Comparison of ENCODE assay signal across 22 cellular contexts in genomic region chr5:133298447-133298846, GRCh38.
DNase-seq lines count a peak whose midpoint lies in the region; ATAC-seq lines count a peak whose summit lies in the region.
"Had no signal": no experiment of that assay in that cellular context is flagged by ENCODE, and none has a peak within 500 bp of the region (broad histone marks: within the 10 kb centered on the region; RNA-seq: fewer than 3 reads in every experiment).

No MANE protein-coding gene starts in this region.

- no peaks in the 10 kb centered on the region for H3K27me3 Mint-ChIP-seq in activated CD4-positive, alpha-beta T cell treated with anti-CD3 and anti-CD28 coated beads, Interleukin-2, amount 10 ng/mL, durations not matched to agents 24 days and 14 days
- H3K27me3 Mint-ChIP-seq in activated T-cell treated with anti-CD3 and anti-CD28 coated beads, Interleukin-2, amount 50 U/mL, for 72 hours (ENCODE audit: low read depth) = no peaks in the 10 kb centered on the region
- H3K27me3 Mint-ChIP-seq: type B pancreatic cell had no signal

- H3K4me3 ChIP-seq in Jurkat, Clone E6-1 (ENCODE audit: low read length) = no peak overlapping the region
- H3K4me3 ChIP-seq: ascending aorta, BLaER1, SK-N-MC, skin epidermis had no signal

- intact Hi-C loops in activated CD4-positive, alpha-beta T cell treated with anti-CD3 and anti-CD28 coated beads, Interleukin-2, amount 10 ng/mL, durations not matched to agents 24 days and 14 days (cut with micrococcal nuclease) = no loop called here

- H3K9me3 Mint-ChIP-seq in activated CD4-positive, alpha-beta T cell treated with anti-CD3 and anti-CD28 coated beads, Interleukin-2, amount 10 ng/mL, durations not matched to agents 24 days and 14 days = no peaks in the 10 kb centered on the region
- no peaks in the 10 kb centered on the region for H3K9me3 Mint-ChIP-seq in activated T-cell treated with anti-CD3 and anti-CD28 coated beads, Interleukin-2, amount 50 U/mL, for 72 hours
- H3K9me3 Mint-ChIP-seq: type B pancreatic cell, WTC11 had no signal

- peaks cover 3% of the 10 kb centered on the region for H3K4me1 Mint-ChIP-seq in activated CD4-positive, alpha-beta T cell treated with anti-CD3 and anti-CD28 coated beads, Interleukin-2, amount 10 ng/mL, durations not matched to agents 24 days and 14 days
- H3K4me1 Mint-ChIP-seq in activated T-cell treated with anti-CD3 and anti-CD28 coated beads, Interleukin-2, amount 50 U/mL, for 72 hours (ENCODE audit: low read depth) = peaks cover 9% of the 10 kb centered on the region
- H3K4me1 Mint-ChIP-seq: WTC11 had no signal

- no peak overlapping the region for H3K4me3 Mint-ChIP-seq in activated CD4-positive, alpha-beta T cell treated with anti-CD3 and anti-CD28 coated beads, Interleukin-2, amount 10 ng/mL, durations not matched to agents 24 days and 14 days
- H3K4me3 Mint-ChIP-seq in activated T-cell treated with anti-CD3 and anti-CD28 coated beads, Interleukin-2, amount 50 U/mL, for 72 hours = no peak overlapping the region
- H3K4me3 Mint-ChIP-seq: type B pancreatic cell, WTC11 had no signal

- no peak overlapping the region for H3K27ac Mint-ChIP-seq in activated CD4-positive, alpha-beta T cell treated with anti-CD3 and anti-CD28 coated beads, Interleukin-2, amount 10 ng/mL, durations not matched to agents 24 days and 14 days
- H3K27ac Mint-ChIP-seq in activated T-cell treated with anti-CD3 and anti-CD28 coated beads, Interleukin-2, amount 50 U/mL, for 72 hours = no peak overlapping the region
- H3K27ac Mint-ChIP-seq: type B pancreatic cell, WTC11 had no signal

- peak; percentile 80 to 83 for ATAC-seq in activated T-cell treated with anti-CD3 and anti-CD28 coated beads, Interleukin-2, amount 50 U/mL, for 72 hours (replicated peaks in 1 of 2)
- no peak for ATAC-seq in HG03280 (IDR thresholded peaks at IDR 0.05; ENCODE audit: unreplicated experiment)
- ATAC-seq: WTC11 had no signal

- DNase-seq in activated CD4-positive, alpha-beta T cell treated with anti-CD3 and anti-CD28 coated beads, Interleukin-2, amount 10 ng/mL, durations not matched to agents 24 days and 14 days = peak; percentile 66
- DNase-seq in activated CD4-positive, alpha-beta T cell treated with anti-CD3 and anti-CD28 coated beads, Interleukin-2, amount 50 U/mL, for 4 hours = no peak
- DNase-seq in Jurkat, Clone E6-1 (ENCODE audit: low read depth, low spot score) = peak; percentile 64
- peak; percentile 21 to 40 for DNase-seq in activated T-cell treated with anti-CD3 and anti-CD28 coated beads, Interleukin-2, amount 50 U/mL, for 72 hours
- peak; percentile 15 for DNase-seq in stimulated activated CD4-positive, alpha-beta T cell treated with anti-CD3 and anti-CD28 coated beads, Interleukin-4, amount 100 ng/mL, for 24 hours
- DNase-seq in HuH-7 (ENCODE audit: low spot score) = no peak
- DNase-seq in T-helper 1 cell = no peak
- DNase-seq: activated gamma-delta T cell treated with Interleukin-2 at 50 U/mL for 16 hours; Calu3; central memory CD4-positive, alpha-beta T cell; mammary epithelial cell; NCI-H1092; NCI-H2081; NCI-H446; T-helper 9 cell had no signal

- no peaks in the 10 kb centered on the region for H3K36me3 Mint-ChIP-seq in activated CD4-positive, alpha-beta T cell treated with anti-CD3 and anti-CD28 coated beads, Interleukin-2, amount 10 ng/mL, durations not matched to agents 24 days and 14 days (ENCODE audit: low read depth)
- no peaks in the 10 kb centered on the region for H3K36me3 Mint-ChIP-seq in activated T-cell treated with anti-CD3 and anti-CD28 coated beads, Interleukin-2, amount 50 U/mL, for 72 hours (ENCODE audit: insufficient read depth in 2 of 2)
- H3K36me3 Mint-ChIP-seq: WTC11 had no signal

Comparison
In these comparisons a context has a peak if more than half of its experiments do, and no peak if none do; other contexts are left out.
1. DNase-seq: peak in activated CD4-positive, alpha-beta T cell treated with anti-CD3 and anti-CD28 coated beads, Interleukin-2, amount 10 ng/mL, durations not matched to agents 24 days and 14 days (single experiment), Jurkat, Clone E6-1 (single experiment), activated T-cell treated with anti-CD3 and anti-CD28 coated beads, Interleukin-2, amount 50 U/mL, for 72 hours (2 of 2) and stimulated activated CD4-positive, alpha-beta T cell treated with anti-CD3 and anti-CD28 coated beads, Interleukin-4, amount 100 ng/mL, for 24 hours (single experiment); none in activated CD4-positive, alpha-beta T cell treated with anti-CD3 and anti-CD28 coated beads, Interleukin-2, amount 50 U/mL, for 4 hours (0 of 2), HuH-7 (single experiment) and T-helper 1 cell (0 of 5).